Comparison of ENCODE assay signal across 1 cellular context in genomic region chr1:97006044-97006676, GRCh38.
A peak's percentile ranks its signal among the peaks of the same experiment; 100 is the strongest.
TF ChIP-seq lines count a peak whose summit lies in the region.

No MANE protein-coding gene starts in this region.

TF ChIP-seq in IMR-90, 13 proteins besides CTCF, POLR2A, EP300 and RAD21 (continued from another document):
- 0 out of 2 replicates have a peak, but pooled peaks have one; percentile 30 for TF ChIP-seq MXI1 (IDR thresholded peaks at IDR 0.05; ENCODE audit: borderline replicate concordance, low read depth, low read length)
- no peak for TF ChIP-seq RFX5 (IDR thresholded peaks at IDR 0.05; ENCODE audit: low read depth, low read length)
- TF ChIP-seq FOS (IDR thresholded peaks at IDR 0.05; ENCODE audit: low read depth, low read length), result no peak
